Comparison of ENCODE assay signal across 8 cellular contexts in the genomic region with DNA sequence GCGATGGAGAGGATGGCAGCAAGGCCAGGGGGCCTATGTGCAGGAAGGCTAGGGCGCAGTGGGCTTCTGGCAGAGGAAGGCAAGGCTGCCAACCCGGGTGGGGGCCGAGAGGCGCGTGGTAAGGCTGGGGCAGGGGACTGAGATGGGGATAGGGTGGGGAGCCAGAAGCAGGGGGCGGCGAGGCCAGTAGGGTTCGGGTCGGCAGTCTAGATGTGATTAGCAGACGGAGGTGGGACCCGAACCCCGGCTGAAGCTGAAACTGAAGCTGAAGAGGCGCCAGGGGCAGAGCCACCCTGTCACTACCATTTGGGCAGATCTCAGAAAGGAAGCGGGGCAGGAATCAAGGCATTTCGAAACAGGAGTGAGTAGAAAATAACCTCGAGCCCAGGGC. TPM values are rescaled to one million over a fixed set of nuclear protein-coding genes. Genes with fewer than 3 reads are reported as not detected.
DNase-seq lines count a peak whose midpoint lies in the region; ATAC-seq and TF ChIP-seq lines count a peak whose summit lies in the region.

No MANE protein-coding gene starts in this region.

- H3K4me3 ChIP-seq in prostate gland = peak overlapping the region; percentile 73

- H3K36me3 ChIP-seq in prostate gland = no peaks in the 10 kb centered on the region

- peak; percentile 15 for ATAC-seq in GM18505 (IDR thresholded peaks at IDR 0.05; ENCODE audit: unreplicated experiment)

- no peak for TF ChIP-seq CTCF in prostate gland (IDR thresholded peaks at IDR 0.05)

- H3K27me3 ChIP-seq in prostate gland (replicated peaks; ENCODE audit: insufficient read depth) = no peaks in the 10 kb centered on the region

- CTCF ChIA-PET in HEK293T (lab: Yijun Ruan, JAX) = no interaction called here

- no peak for TF ChIP-seq POLR2A in GM18505 (IDR thresholded peaks at IDR 0.05; ENCODE audit: borderline replicate concordance, extremely low read depth, insufficient read depth, insufficient read length)
- TF ChIP-seq POLR2A in prostate gland (IDR thresholded peaks at IDR 0.05) = no peak

- no peaks in the 10 kb centered on the region for H3K9me3 ChIP-seq in prostate gland

- peak overlapping the region; percentile 84 to 85 for H3K27ac ChIP-seq in prostate gland

- intact Hi-C loops in head of caudate nucleus (cut with DNase I) (loop anchor here (2.0 kb wide), 1 partner anchor 56 kb away; the partner anchor contains the start of genes GSTZ1 and POMT2), prostate gland (cut with DNase I) (loop anchor here (2.0 to 5.0 kb wide), 2 partner anchors 54 to 81 kb away; partner anchors contain the start of genes AHSA1 and VIPAS39)

- POLR2A ChIA-PET in HEK293T (lab: Yijun Ruan, JAX) = interaction anchor here (0.9 to 2.2 kb wide), 8 partner anchors 9 to 81 kb away, joined by 3 to 23 read pairs (median 4); partner anchors contain the start of genes AHSA1, GSTZ1, POMT2 and VIPAS39

- WGBS in prostate gland = 5% methylated on average over 17 of the region's 17 CpGs

- DNase-seq in HEK293T (ENCODE audit: extremely low spot score) (peak; percentile 31), NCI-H1092 treated with DMSO at 0.1 percent for 48 hours (lab: John Stamatoyannopoulos, UW) (peak; percentile 37), head of caudate nucleus (peak in 40 of 42 donors; percentile 4 to 61 (median 28)), prostate gland (ENCODE audit: low spot score) (peak; percentile 5), H4 (ENCODE audit: low spot score) (no peak), GF-D8 (lab: John Stamatoyannopoulos, UW) (no peak)
- peak; percentile 43 for DNase-seq in activated naive CD4-positive, alpha-beta T cell treated with Interleukin-2 at 50 U/mL for 16 hours

- peaks cover 2% of the 10 kb centered on the region for H3K4me1 ChIP-seq in prostate gland (replicated peaks)

TF ChIP-seq in HEK293T, 16 proteins besides CTCF, POLR2A, EP300 and RAD21:
- peak; percentile 39; the same call in 1 of the 2 replicates for TF ChIP-seq L3MBTL2 (conservative IDR thresholded peaks at IDR 0.05)
- no peak for TF ChIP-seq HDGF (IDR thresholded peaks at IDR 0.05; ENCODE audit: borderline replicate concordance)

RNA-seq across cellular contexts. Expression of gene TMED8, which starts 0.5 kb away (rescaled TPM):
- 10 to 100 TPM; 14.7 to 35.2 TPM for total RNA-seq in prostate gland
- total RNA-seq in H4 (2014; rRNA removed; shearing (Covaris generic)) = 7.0 and 8.5 TPM in 2 replicates

RNA-seq across cellular contexts. Expression of gene SAMD15, which starts 0.8 kb away (rescaled TPM):
- 1 to 10 TPM in 1 of 2 donors, under 1 TPM in 1; 0.96 to 2.9 TPM for total RNA-seq in prostate gland
- total RNA-seq in H4 (2014; rRNA removed; shearing (Covaris generic)) = 2.1 and 3.6 TPM in 2 replicates

RNA-seq across cellular contexts. Expression of gene NOXRED1, which starts 46.9 kb away (rescaled TPM):
- 1 to 10 TPM in 1 of 2 donors, not detected in 1; 3.5 TPM for total RNA-seq in prostate gland
- not detected in 2 replicates for total RNA-seq in H4 (2014; rRNA removed; shearing (Covaris generic))

RNA-seq across cellular contexts. Expression of gene GSTZ1, which starts 55.5 kb away (rescaled TPM):
- total RNA-seq in prostate gland = 10 to 100 TPM; 50.1 to 78.1 TPM
- total RNA-seq in H4 (2014; rRNA removed; shearing (Covaris generic)) = 72.0 and 76.1 TPM in 2 replicates

RNA-seq across cellular contexts. Expression of gene POMT2, which starts 55.7 kb away (rescaled TPM):
- total RNA-seq in prostate gland = 100 to 1,000 TPM in 1 of 2 donors, 1 to 10 TPM in 1; 8.4 to 101 TPM
- 8.6 and 13.7 TPM in 2 replicates for total RNA-seq in H4 (2014; rRNA removed; shearing (Covaris generic))

Comparison
In these comparisons a context has a peak if more than half of its experiments do, and no peak if none do; other contexts are left out.
1. DNase-seq: peak in HEK293T (single experiment), NCI-H1092 treated with DMSO at 0.1 percent for 48 hours (single experiment), activated naive CD4-positive, alpha-beta T cell treated with Interleukin-2 at 50 U/mL for 16 hours (single experiment), head of caudate nucleus (40 of 42) and prostate gland (single experiment); none in H4 (single experiment) and GF-D8 (single experiment).